In the genomic region with DNA sequence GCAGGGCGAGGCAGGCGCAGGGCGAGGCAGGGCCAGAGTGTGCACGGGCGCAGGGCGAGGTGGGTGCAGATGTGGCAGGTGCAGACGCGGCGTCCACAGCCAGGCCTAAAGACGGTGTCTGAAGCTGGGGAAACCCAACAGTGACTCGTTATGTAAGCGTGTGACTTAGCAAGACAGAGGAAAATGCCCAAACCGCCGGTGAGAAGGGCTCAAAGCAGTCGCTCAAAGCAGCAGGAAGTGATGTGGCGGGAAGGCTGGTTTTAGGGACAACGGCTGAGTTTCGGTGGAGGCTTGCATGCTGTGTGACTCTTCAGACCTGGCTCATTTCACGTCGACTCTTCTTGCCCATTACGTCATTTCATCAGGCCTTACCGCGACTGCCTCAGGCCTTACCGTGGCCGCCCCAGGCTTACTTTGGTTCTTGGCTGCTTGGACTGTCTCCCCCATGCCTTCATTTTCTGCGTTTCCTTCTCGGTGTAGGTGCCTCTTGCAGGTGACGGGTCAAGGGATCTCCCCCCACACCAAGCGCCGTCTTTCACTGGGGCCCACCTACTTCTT, we compare ENCODE assay signal across 1 cellular context.
A peak's percentile ranks its signal among the peaks of the same experiment; 100 is the strongest.
TF ChIP-seq lines count a peak whose summit lies in the region.

No MANE protein-coding gene starts in this region.

TF ChIP-seq in GM12878, 131 proteins besides CTCF, POLR2A, EP300 and RAD21 (continued from another document):
- peak; percentile 91 for TF ChIP-seq PBX3 (IDR thresholded peaks at IDR 0.05; ENCODE audit: insufficient replicate concordance, low read depth, low read length)
- TF ChIP-seq, protein P1, sequence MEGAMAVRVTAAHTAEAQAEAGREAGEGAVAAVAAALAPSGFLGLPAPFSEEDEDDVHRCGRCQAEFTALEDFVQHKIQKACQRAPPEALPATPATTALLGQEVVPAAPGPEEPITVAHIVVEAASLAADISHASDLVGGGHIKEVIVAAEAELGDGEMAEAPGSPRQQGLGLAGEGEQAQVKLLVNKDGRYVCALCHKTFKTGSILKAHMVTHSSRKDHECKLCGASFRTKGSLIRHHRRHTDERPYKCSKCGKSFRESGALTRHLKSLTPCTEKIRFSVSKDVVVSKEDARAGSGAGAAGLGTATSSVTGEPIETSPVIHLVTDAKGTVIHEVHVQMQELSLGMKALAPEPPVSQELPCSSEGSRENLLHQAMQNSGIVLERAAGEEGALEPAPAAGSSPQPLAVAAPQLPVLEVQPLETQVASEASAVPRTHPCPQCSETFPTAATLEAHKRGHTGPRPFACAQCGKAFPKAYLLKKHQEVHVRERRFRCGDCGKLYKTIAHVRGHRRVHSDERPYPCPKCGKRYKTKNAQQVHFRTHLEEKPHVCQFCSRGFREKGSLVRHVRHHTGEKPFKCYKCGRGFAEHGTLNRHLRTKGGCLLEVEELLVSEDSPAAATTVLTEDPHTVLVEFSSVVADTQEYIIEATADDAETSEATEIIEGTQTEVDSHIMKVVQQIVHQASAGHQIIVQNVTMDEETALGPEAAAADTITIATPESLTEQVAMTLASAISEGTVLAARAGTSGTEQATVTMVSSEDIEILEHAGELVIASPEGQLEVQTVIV (IDR thresholded peaks at IDR 0.05; ENCODE audit: borderline replicate concordance, partially characterized antibody): no peak
- 0 out of 2 replicates have a peak, but pooled peaks have one; percentile 58 for TF ChIP-seq TARDBP (IDR thresholded peaks at IDR 0.05; ENCODE audit: borderline replicate concordance)
- TF ChIP-seq USF2 (IDR thresholded peaks at IDR 0.05; ENCODE audit: borderline replicate concordance, low read depth, low read length): no peak
- peak; percentile 97 for TF ChIP-seq CREM (IDR thresholded peaks at IDR 0.05; ENCODE audit: low read depth)
- no peak for TF ChIP-seq KAT2A (conservative IDR thresholded peaks at IDR 0.05; ENCODE audit: control insufficient read depth, low read depth, low read length)
- peak in 1 of 2 experiments; percentile 25; a peak in 1 of 3 replicates for TF ChIP-seq EGR1 (IDR thresholded peaks at IDR 0.05; ENCODE audit: borderline replicate concordance in 1 of 2, low read depth in 2 of 2, low read length in 2 of 2)
- peak; percentile 74 for TF ChIP-seq E2F8 (IDR thresholded peaks at IDR 0.05; ENCODE audit: low read depth, partially characterized antibody)
- peak; percentile 79; the same call in 1 of the 2 replicates for TF ChIP-seq BACH1 (IDR thresholded peaks at IDR 0.05; ENCODE audit: borderline replicate concordance)
- peak; percentile 68 for TF ChIP-seq CBFB (IDR thresholded peaks at IDR 0.05; ENCODE audit: low read depth)
- peak; percentile 60 for TF ChIP-seq RELA (IDR thresholded peaks at IDR 0.05; ENCODE audit: borderline replicate concordance, partially characterized antibody)
- TF ChIP-seq ASH2L (IDR thresholded peaks at IDR 0.05; ENCODE audit: borderline replicate concordance, low read depth): no peak
- TF ChIP-seq BMI1 (IDR thresholded peaks at IDR 0.05; ENCODE audit: borderline replicate concordance): no peak
- no peak for TF ChIP-seq CHD4 (IDR thresholded peaks at IDR 0.05)
- peak; percentile 62; the same call in 1 of the 2 replicates for TF ChIP-seq BCL11A (IDR thresholded peaks at IDR 0.05; ENCODE audit: low read depth, low read length)
